ENCODE assay signal across 1 cellular context in the genomic region with DNA sequence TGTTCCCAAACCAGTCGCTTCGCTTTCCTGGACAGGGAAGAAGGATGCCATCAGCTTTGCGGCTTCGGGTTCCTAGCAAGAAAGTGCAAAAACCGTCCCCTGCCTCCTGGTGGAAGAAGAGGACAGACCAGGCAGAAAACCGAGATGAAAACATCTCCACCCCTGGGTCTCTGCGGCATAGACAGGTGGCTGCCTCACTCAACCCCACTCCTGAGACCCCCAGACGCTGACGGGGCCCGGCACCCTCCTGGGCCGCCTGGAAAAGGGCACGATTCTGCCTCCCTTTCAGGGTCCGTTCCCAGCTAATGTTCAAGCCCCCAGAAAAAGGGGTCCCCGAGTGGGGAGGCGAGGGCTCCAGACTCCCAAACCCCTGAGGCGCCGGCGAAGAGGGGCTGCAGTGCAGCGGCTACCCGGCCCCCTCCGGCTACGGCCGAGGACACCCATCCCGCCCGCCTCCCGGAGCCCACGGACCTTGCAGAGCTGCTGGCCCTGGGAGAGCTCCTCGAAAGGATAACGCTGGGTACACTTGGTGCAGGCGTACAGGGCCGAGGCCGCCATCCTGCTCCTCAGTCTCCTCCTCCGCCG.
TF ChIP-seq lines count a peak whose summit lies in the region.

No MANE protein-coding gene starts in this region.

TF ChIP-seq in HepG2, 621 proteins besides CTCF, POLR2A, EP300 and RAD21 (continued from another document and continues in another):
- TF ChIP-seq, protein P1, sequence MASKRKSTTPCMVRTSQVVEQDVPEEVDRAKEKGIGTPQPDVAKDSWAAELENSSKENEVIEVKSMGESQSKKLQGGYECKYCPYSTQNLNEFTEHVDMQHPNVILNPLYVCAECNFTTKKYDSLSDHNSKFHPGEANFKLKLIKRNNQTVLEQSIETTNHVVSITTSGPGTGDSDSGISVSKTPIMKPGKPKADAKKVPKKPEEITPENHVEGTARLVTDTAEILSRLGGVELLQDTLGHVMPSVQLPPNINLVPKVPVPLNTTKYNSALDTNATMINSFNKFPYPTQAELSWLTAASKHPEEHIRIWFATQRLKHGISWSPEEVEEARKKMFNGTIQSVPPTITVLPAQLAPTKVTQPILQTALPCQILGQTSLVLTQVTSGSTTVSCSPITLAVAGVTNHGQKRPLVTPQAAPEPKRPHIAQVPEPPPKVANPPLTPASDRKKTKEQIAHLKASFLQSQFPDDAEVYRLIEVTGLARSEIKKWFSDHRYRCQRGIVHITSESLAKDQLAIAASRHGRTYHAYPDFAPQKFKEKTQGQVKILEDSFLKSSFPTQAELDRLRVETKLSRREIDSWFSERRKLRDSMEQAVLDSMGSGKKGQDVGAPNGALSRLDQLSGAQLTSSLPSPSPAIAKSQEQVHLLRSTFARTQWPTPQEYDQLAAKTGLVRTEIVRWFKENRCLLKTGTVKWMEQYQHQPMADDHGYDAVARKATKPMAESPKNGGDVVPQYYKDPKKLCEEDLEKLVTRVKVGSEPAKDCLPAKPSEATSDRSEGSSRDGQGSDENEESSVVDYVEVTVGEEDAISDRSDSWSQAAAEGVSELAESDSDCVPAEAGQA (IDR thresholded peaks at IDR 0.05; ENCODE audit: low read depth) = no peak
- TF ChIP-seq, protein P1 (CRISPR knock-in tag; IDR thresholded peaks at IDR 0.05; ENCODE audit: borderline replicate concordance) = no peak
- 0 out of 2 replicates have a peak, but pooled peaks have one; percentile 16 for TF ChIP-seq MEF2D (CRISPR knock-in tag; IDR thresholded peaks at IDR 0.05)
- TF ChIP-seq MBNL3 (CRISPR knock-in tag; conservative IDR thresholded peaks at IDR 0.05) = no peak
- TF ChIP-seq ZNF709 (CRISPR knock-in tag; IDR thresholded peaks at IDR 0.05) = peak; percentile 91; the same call in 1 of the 2 replicates
- TF ChIP-seq ZNF567 (CRISPR knock-in tag; IDR thresholded peaks at IDR 0.05; ENCODE audit: borderline replicate concordance) = no peak
- TF ChIP-seq, protein P2, sequence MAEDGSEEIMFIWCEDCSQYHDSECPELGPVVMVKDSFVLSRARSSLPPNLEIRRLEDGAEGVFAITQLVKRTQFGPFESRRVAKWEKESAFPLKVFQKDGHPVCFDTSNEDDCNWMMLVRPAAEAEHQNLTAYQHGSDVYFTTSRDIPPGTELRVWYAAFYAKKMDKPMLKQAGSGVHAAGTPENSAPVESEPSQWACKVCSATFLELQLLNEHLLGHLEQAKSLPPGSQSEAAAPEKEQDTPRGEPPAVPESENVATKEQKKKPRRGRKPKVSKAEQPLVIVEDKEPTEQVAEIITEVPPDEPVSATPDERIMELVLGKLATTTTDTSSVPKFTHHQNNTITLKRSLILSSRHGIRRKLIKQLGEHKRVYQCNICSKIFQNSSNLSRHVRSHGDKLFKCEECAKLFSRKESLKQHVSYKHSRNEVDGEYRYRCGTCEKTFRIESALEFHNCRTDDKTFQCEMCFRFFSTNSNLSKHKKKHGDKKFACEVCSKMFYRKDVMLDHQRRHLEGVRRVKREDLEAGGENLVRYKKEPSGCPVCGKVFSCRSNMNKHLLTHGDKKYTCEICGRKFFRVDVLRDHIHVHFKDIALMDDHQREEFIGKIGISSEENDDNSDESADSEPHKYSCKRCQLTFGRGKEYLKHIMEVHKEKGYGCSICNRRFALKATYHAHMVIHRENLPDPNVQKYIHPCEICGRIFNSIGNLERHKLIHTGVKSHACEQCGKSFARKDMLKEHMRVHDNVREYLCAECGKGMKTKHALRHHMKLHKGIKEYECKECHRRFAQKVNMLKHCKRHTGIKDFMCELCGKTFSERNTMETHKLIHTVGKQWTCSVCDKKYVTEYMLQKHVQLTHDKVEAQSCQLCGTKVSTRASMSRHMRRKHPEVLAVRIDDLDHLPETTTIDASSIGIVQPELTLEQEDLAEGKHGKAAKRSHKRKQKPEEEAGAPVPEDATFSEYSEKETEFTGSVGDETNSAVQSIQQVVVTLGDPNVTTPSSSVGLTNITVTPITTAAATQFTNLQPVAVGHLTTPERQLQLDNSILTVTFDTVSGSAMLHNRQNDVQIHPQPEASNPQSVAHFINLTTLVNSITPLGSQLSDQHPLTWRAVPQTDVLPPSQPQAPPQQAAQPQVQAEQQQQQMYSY (CRISPR knock-in tag; IDR thresholded peaks at IDR 0.05) = no peak
- no peak for TF ChIP-seq NR2F2 (IDR thresholded peaks at IDR 0.05; ENCODE audit: borderline replicate concordance, low read depth)
- TF ChIP-seq SOX13 (IDR thresholded peaks at IDR 0.05) = no peak
- no peak for TF ChIP-seq SOX13 (CRISPR knock-in tag; conservative IDR thresholded peaks at IDR 0.05 in 1 of 2, IDR thresholded peaks at IDR 0.05 in 1 of 2)
- TF ChIP-seq MXD4 (CRISPR knock-in tag; IDR thresholded peaks at IDR 0.05) = no peak
- no peak; the same call in 1 of the 2 replicates for TF ChIP-seq ZNF605 (CRISPR knock-in tag; IDR thresholded peaks at IDR 0.05)
- TF ChIP-seq, protein P3, sequence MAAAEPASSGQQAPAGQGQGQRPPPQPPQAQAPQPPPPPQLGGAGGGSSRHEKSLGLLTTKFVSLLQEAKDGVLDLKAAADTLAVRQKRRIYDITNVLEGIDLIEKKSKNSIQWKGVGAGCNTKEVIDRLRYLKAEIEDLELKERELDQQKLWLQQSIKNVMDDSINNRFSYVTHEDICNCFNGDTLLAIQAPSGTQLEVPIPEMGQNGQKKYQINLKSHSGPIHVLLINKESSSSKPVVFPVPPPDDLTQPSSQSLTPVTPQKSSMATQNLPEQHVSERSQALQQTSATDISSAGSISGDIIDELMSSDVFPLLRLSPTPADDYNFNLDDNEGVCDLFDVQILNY (CRISPR knock-in tag; conservative IDR thresholded peaks at IDR 0.05) = no peak
- TF ChIP-seq, protein P4, sequence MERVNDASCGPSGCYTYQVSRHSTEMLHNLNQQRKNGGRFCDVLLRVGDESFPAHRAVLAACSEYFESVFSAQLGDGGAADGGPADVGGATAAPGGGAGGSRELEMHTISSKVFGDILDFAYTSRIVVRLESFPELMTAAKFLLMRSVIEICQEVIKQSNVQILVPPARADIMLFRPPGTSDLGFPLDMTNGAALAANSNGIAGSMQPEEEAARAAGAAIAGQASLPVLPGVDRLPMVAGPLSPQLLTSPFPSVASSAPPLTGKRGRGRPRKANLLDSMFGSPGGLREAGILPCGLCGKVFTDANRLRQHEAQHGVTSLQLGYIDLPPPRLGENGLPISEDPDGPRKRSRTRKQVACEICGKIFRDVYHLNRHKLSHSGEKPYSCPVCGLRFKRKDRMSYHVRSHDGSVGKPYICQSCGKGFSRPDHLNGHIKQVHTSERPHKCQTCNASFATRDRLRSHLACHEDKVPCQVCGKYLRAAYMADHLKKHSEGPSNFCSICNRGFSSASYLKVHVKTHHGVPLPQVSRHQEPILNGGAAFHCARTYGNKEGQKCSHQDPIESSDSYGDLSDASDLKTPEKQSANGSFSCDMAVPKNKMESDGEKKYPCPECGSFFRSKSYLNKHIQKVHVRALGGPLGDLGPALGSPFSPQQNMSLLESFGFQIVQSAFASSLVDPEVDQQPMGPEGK (CRISPR knock-in tag; IDR thresholded peaks at IDR 0.05) = no peak
- TF ChIP-seq HOXA7 (CRISPR knock-in tag; IDR thresholded peaks at IDR 0.05) = no peak
- no peak for TF ChIP-seq HCFC1 (IDR thresholded peaks at IDR 0.05; ENCODE audit: low read depth, low read length)
- no peak for TF ChIP-seq ZNF713 (CRISPR knock-in tag; IDR thresholded peaks at IDR 0.05)
- no peak for TF ChIP-seq ZNF260 (CRISPR knock-in tag; IDR thresholded peaks at IDR 0.05; ENCODE audit: borderline replicate concordance, low read depth)
- 0 out of 2 replicates have a peak, but pooled peaks have one; percentile 24 for TF ChIP-seq SIN3A (IDR thresholded peaks at IDR 0.05; ENCODE audit: borderline replicate concordance, low read depth, low read length)
- TF ChIP-seq, protein P5, sequence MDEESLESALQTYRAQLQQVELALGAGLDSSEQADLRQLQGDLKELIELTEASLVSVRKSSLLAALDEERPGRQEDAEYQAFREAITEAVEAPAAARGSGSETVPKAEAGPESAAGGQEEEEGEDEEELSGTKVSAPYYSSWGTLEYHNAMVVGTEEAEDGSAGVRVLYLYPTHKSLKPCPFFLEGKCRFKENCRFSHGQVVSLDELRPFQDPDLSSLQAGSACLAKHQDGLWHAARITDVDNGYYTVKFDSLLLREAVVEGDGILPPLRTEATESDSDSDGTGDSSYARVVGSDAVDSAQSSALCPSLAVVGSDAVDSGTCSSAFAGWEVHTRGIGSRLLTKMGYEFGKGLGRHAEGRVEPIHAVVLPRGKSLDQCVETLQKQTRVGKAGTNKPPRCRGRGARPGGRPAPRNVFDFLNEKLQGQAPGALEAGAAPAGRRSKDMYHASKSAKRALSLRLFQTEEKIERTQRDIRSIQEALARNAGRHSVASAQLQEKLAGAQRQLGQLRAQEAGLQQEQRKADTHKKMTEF (CRISPR knock-in tag; IDR thresholded peaks at IDR 0.05) = no peak
- no peak for TF ChIP-seq ZNF747 (CRISPR knock-in tag; IDR thresholded peaks at IDR 0.05; ENCODE audit: borderline replicate concordance)
- TF ChIP-seq RARG (CRISPR knock-in tag; IDR thresholded peaks at IDR 0.05; ENCODE audit: low read depth) = no peak
- no peak for TF ChIP-seq ZNF530 (CRISPR knock-in tag; IDR thresholded peaks at IDR 0.05; ENCODE audit: low read depth)
- no peak for TF ChIP-seq ZNF468 (CRISPR knock-in tag; IDR thresholded peaks at IDR 0.05)
- peak; percentile 51; the same call in 1 of the 2 replicates for TF ChIP-seq ZNF224 (CRISPR knock-in tag; IDR thresholded peaks at IDR 0.05)
- TF ChIP-seq ZNF569 (CRISPR knock-in tag; IDR thresholded peaks at IDR 0.05; ENCODE audit: borderline replicate concordance) = no peak
- TF ChIP-seq NFE2 (CRISPR knock-in tag; IDR thresholded peaks at IDR 0.05) = no peak
- no peak for TF ChIP-seq GPN1 (CRISPR knock-in tag; IDR thresholded peaks at IDR 0.05; ENCODE audit: borderline replicate concordance)
- TF ChIP-seq ZNF577 (CRISPR knock-in tag; IDR thresholded peaks at IDR 0.05; ENCODE audit: borderline replicate concordance, low read depth) = no peak
- no peak for TF ChIP-seq NCOA1 (CRISPR knock-in tag; IDR thresholded peaks at IDR 0.05)
- TF ChIP-seq SP1 (IDR thresholded peaks at IDR 0.05) = no peak
- TF ChIP-seq SP1 (CRISPR knock-in tag; IDR thresholded peaks at IDR 0.05) = no peak
- TF ChIP-seq, protein P6, sequence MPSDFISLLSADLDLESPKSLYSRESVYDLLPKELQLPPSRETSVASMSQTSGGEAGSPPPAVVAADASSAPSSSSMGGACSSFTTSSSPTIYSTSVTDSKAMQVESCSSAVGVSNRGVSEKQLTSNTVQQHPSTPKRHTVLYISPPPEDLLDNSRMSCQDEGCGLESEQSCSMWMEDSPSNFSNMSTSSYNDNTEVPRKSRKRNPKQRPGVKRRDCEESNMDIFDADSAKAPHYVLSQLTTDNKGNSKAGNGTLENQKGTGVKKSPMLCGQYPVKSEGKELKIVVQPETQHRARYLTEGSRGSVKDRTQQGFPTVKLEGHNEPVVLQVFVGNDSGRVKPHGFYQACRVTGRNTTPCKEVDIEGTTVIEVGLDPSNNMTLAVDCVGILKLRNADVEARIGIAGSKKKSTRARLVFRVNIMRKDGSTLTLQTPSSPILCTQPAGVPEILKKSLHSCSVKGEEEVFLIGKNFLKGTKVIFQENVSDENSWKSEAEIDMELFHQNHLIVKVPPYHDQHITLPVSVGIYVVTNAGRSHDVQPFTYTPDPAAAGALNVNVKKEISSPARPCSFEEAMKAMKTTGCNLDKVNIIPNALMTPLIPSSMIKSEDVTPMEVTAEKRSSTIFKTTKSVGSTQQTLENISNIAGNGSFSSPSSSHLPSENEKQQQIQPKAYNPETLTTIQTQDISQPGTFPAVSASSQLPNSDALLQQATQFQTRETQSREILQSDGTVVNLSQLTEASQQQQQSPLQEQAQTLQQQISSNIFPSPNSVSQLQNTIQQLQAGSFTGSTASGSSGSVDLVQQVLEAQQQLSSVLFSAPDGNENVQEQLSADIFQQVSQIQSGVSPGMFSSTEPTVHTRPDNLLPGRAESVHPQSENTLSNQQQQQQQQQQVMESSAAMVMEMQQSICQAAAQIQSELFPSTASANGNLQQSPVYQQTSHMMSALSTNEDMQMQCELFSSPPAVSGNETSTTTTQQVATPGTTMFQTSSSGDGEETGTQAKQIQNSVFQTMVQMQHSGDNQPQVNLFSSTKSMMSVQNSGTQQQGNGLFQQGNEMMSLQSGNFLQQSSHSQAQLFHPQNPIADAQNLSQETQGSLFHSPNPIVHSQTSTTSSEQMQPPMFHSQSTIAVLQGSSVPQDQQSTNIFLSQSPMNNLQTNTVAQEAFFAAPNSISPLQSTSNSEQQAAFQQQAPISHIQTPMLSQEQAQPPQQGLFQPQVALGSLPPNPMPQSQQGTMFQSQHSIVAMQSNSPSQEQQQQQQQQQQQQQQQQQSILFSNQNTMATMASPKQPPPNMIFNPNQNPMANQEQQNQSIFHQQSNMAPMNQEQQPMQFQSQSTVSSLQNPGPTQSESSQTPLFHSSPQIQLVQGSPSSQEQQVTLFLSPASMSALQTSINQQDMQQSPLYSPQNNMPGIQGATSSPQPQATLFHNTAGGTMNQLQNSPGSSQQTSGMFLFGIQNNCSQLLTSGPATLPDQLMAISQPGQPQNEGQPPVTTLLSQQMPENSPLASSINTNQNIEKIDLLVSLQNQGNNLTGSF (CRISPR knock-in tag; IDR thresholded peaks at IDR 0.05) = no peak
